In genomic region chr3:168575750-168576149, GRCh38 we compare ENCODE assay signal across 23 cellular contexts.
"Had no signal": no experiment of that assay in that cellular context is flagged by ENCODE, and none has a peak within 500 bp of the region (broad histone marks: within the 10 kb centered on the region; RNA-seq: fewer than 3 reads in every experiment).

No MANE protein-coding gene starts in this region.

- H3K27ac ChIP-seq: colonic mucosa, esophagus muscularis mucosa, gastrocnemius medialis, heart right ventricle, left ventricle myocardium inferior, lower lobe of right lung had no signal

- H3K9me3 ChIP-seq: colonic mucosa, esophagus muscularis mucosa, gastrocnemius medialis, heart right ventricle, left ventricle myocardium inferior, lower lobe of right lung, mucosa of descending colon had no signal

- FAIRE-seq: endothelial cell of umbilical vein, islet of Langerhans, keratinocyte had no signal

- H3K27ac Mint-ChIP-seq: dendritic cell treated with granulocyte-macrophage colony-stimulating factor and Interleukin-4, amounts not matched to agents 40 ng/mL and 50 ng/mL, for 4 days; effector memory CD8-positive, alpha-beta T cell; mesothelial cell of epicardium; naive B cell; naive thymus-derived CD8-positive, alpha-beta T cell had no signal

- H3K4me1 ChIP-seq: colonic mucosa, esophagus muscularis mucosa, gastrocnemius medialis, heart right ventricle, left ventricle myocardium inferior, lower lobe of right lung had no signal

- H3K36me3 Mint-ChIP-seq: naive B cell; naive thymus-derived CD8-positive, alpha-beta T cell had no signal

- H3K4me1 Mint-ChIP-seq: naive B cell; naive thymus-derived CD8-positive, alpha-beta T cell had no signal

- ATAC-seq: effector memory CD8-positive, alpha-beta T cell; gastrocnemius medialis; heart right ventricle; left cardiac atrium; lower lobe of right lung; mucosa of descending colon; naive thymus-derived CD8-positive, alpha-beta T cell had no signal

- H3K9me3 Mint-ChIP-seq: dendritic cell treated with granulocyte-macrophage colony-stimulating factor and Interleukin-4, amounts not matched to agents 40 ng/mL and 50 ng/mL, for 4 days had no signal

- H3K4me3 Mint-ChIP-seq: dendritic cell treated with granulocyte-macrophage colony-stimulating factor and Interleukin-4, amounts not matched to agents 40 ng/mL and 50 ng/mL, for 4 days; effector memory CD8-positive, alpha-beta T cell; mesothelial cell of epicardium; naive B cell; naive thymus-derived CD8-positive, alpha-beta T cell had no signal

- H3K4me3 ChIP-seq: colonic mucosa, esophagus muscularis mucosa, gastrocnemius medialis, heart right ventricle, left ventricle myocardium inferior, lower lobe of right lung, mucosa of descending colon had no signal

- DNase-seq: colonic mucosa; cortex of kidney; effector CD8-positive, alpha-beta T cell; effector memory CD8-positive, alpha-beta T cell; foreskin fibroblast; foreskin melanocyte; gastrocnemius medialis; glutamatergic neuron; heart right ventricle; hippocampal formation; left cardiac atrium; left ventricle myocardium inferior; lower lobe of right lung; mesenchymal stem cell; mucosa of descending colon; naive B cell; naive thymus-derived CD8-positive, alpha-beta T cell had no signal

- H3K27me3 Mint-ChIP-seq: dendritic cell treated with granulocyte-macrophage colony-stimulating factor and Interleukin-4, amounts not matched to agents 40 ng/mL and 50 ng/mL, for 4 days; effector memory CD8-positive, alpha-beta T cell; naive B cell; naive thymus-derived CD8-positive, alpha-beta T cell had no signal

- H3K27me3 ChIP-seq: colonic mucosa, esophagus muscularis mucosa, gastrocnemius medialis had no signal

- H3K36me3 ChIP-seq: colonic mucosa, esophagus muscularis mucosa, gastrocnemius medialis, heart right ventricle, left ventricle myocardium inferior, lower lobe of right lung had no signal
